In the genomic region with DNA sequence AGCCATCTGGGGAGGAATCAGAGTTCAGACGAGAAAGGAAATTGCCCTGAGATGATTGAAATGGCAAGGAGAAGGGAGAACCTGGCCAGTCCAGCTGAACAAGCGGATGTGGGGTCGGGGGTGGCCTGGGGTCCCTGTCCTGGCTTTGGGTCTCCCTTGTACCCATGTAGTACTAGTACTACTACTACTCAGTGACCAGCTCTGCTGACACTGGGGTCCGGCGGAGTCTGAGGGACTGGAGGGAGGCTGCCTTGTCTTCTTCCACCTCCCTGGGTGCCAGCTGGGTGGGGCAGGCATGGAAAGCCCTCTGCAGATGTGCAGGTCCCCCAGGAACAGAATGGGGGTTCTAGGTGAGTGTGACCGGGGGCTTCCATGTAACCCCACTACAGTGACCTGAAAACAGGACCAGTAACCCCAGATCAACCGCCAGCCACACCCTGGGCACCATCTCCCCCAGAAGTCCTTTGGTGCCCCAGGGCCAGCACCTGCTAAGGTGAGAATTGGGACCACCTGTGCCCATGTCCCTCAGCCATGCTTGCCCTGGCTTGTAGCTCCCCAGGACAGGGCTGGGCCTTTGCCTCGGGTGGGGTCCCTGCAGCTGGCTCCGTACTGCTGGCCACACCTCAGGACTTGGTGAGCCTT, we compare ENCODE assay signal across 18 cellular contexts.
DNase-seq lines count a peak whose midpoint lies in the region; ATAC-seq, FAIRE-seq and TF ChIP-seq lines count a peak whose summit lies in the region.
"Had no signal": no experiment of that assay in that cellular context is flagged by ENCODE, and none has a peak within 500 bp of the region (broad histone marks: within the 10 kb centered on the region; RNA-seq: fewer than 3 reads in every experiment).

No MANE protein-coding gene starts in this region.

- peak overlapping the region; percentile 53 for H2AFZ ChIP-seq in keratinocyte (ENCODE audit: control insufficient read depth, low read length)

- H4K20me1 ChIP-seq in BLaER1 treated with 17β-estradiol and CSF1 and Interleukin-3, amounts not matched to agents 10 nM and 100 nM, result peaks cover 0 to 34% (median 0%) of the 10 kb centered on the region in 11 experiments; a peak in 2 of 22 replicates
- no peaks in the 10 kb centered on the region for H4K20me1 ChIP-seq in keratinocyte (ENCODE audit: control insufficient read depth, extremely low read depth, insufficient read depth, low read length)

- H3K79me2 ChIP-seq in keratinocyte (ENCODE audit: control insufficient read depth, insufficient read depth, low read length), result no peaks in the 10 kb centered on the region

- peaks cover 0 to 60% (median 0%) of the 10 kb centered on the region in 11 experiments; a peak in 6 of 22 replicates for H3K27me3 ChIP-seq in BLaER1 treated with 17β-estradiol and CSF1 and Interleukin-3, amounts not matched to agents 10 nM and 100 nM
- H3K27me3 ChIP-seq in RWPE2 (ENCODE audit: insufficient read depth, poor library complexity, severe bottlenecking) (no peaks in the 10 kb centered on the region), keratinocyte (ENCODE audit: control insufficient read depth, extremely low read depth, insufficient read depth, low read length) (peaks cover 13% of the 10 kb centered on the region), skeletal muscle satellite cell (ENCODE audit: control insufficient read depth, insufficient read depth, low read length) (no peaks in the 10 kb centered on the region)
- H3K27me3 ChIP-seq: upper lobe of left lung had no signal

- dilution Hi-C loops in keratinocyte (cut with MboI; ENCODE audit: extremely low pct_ligation_motif_present, low sequenced_read_pairs), result no loop called here

- peak overlapping the region; percentile 76 to 98 (median 96) for H3K4me2 ChIP-seq in BLaER1 treated with 17β-estradiol and CSF1 and Interleukin-3, amounts not matched to agents 10 nM and 100 nM
- H3K4me2 ChIP-seq in keratinocyte (ENCODE audit: control insufficient read depth, extremely low read depth, insufficient read depth, low read depth, low read length) (peak overlapping the region; percentile 48), skeletal muscle satellite cell (ENCODE audit: low read length) (peak overlapping the region; percentile 32)
- H3K4me2 ChIP-seq: KMS-11 had no signal

- TF ChIP-seq CTCF in RWPE2 (IDR thresholded peaks at IDR 0.05; ENCODE audit: poor library complexity, severe bottlenecking), result no peak
- TF ChIP-seq CTCF in keratinocyte (optimal IDR thresholded peaks at IDR 0.05 in 1 of 3, IDR thresholded peaks at IDR 0.05 in 1 of 3, conservative IDR thresholded peaks at IDR 0.05 in 1 of 3; ENCODE audit: extremely low read depth in 1 of 3, insufficient read depth in 2 of 3, low read length in 3 of 3), result no peak

- no peaks in the 10 kb centered on the region for H3K36me3 ChIP-seq in BLaER1 treated with 17β-estradiol and CSF1 and Interleukin-3, amounts not matched to agents 10 nM and 100 nM
- H3K36me3 ChIP-seq in RWPE2 (ENCODE audit: low read depth), result no peaks in the 10 kb centered on the region
- no peaks in the 10 kb centered on the region for H3K36me3 ChIP-seq in keratinocyte (ENCODE audit: control insufficient read depth in 2 of 2, extremely low read depth in 1 of 2, insufficient read depth in 2 of 2, low read length in 2 of 2)
- no peaks in the 10 kb centered on the region for H3K36me3 ChIP-seq in skeletal muscle satellite cell (ENCODE audit: insufficient read depth, low read length)
- H3K36me3 ChIP-seq: upper lobe of left lung had no signal

- peak overlapping the region in 9 of 11 experiments; percentile 69 to 88 (median 79); a peak in 18 of 22 replicates for H3K27ac ChIP-seq in BLaER1 treated with 17β-estradiol and CSF1 and Interleukin-3, amounts not matched to agents 10 nM and 100 nM
- H3K27ac ChIP-seq in RWPE2 (ENCODE audit: poor library complexity, severe bottlenecking) (peak overlapping the region; percentile 74), keratinocyte (ENCODE audit: control insufficient read depth, insufficient read depth, low read length) (no peak overlapping the region)
- H3K27ac ChIP-seq: KMS-11 had no signal

- H3K9me3 ChIP-seq in BLaER1 treated with 17β-estradiol and CSF1 and Interleukin-3, amounts not matched to agents 10 nM and 100 nM (replicated peaks in 1 of 11), result peaks cover 0 to 10% (median 6%) of the 10 kb centered on the region in 11 experiments; a peak in 12 of 22 replicates
- H3K9me3 ChIP-seq in RWPE2 (ENCODE audit: severe bottlenecking) (no peaks in the 10 kb centered on the region), keratinocyte (ENCODE audit: control insufficient read depth, low read depth, low read length) (no peaks in the 10 kb centered on the region), skeletal muscle satellite cell (replicated peaks; ENCODE audit: low read length) (no peaks in the 10 kb centered on the region)
- H3K9me3 ChIP-seq: upper lobe of left lung had no signal

- no peak for ATAC-seq in RWPE2 (ENCODE audit: low read depth)
- no peak for ATAC-seq in GM19463 (IDR thresholded peaks at IDR 0.05; ENCODE audit: unreplicated experiment)
- no peak for ATAC-seq in GM21360 (IDR thresholded peaks at IDR 0.05; ENCODE audit: unreplicated experiment)
- ATAC-seq: esophagus mucosa had no signal

- FAIRE-seq in keratinocyte (lab: Jason Lieb, UNC), result no peak

- H3K4me1 ChIP-seq in BLaER1 treated with 17β-estradiol and CSF1 and Interleukin-3, amounts not matched to agents 10 nM and 100 nM, result peaks cover 47 to 92% (median 87%) of the 10 kb centered on the region in 10 experiments
- H3K4me1 ChIP-seq in RWPE2 (ENCODE audit: insufficient read depth, poor library complexity, severe bottlenecking) (peaks cover 14% of the 10 kb centered on the region), keratinocyte (ENCODE audit: control insufficient read depth, extremely low read depth, insufficient read depth, low read length) (peaks cover 25% of the 10 kb centered on the region), skeletal muscle satellite cell (ENCODE audit: control insufficient read depth, insufficient read depth, low read length) (peaks cover 38% of the 10 kb centered on the region)

- H3K9me1 ChIP-seq in keratinocyte (ENCODE audit: control insufficient read depth, extremely low read depth, insufficient read depth, low read length), result no peaks in the 10 kb centered on the region

- peak overlapping the region in 9 of 11 experiments; percentile 48 to 76 (median 66); a peak in 19 of 22 replicates for H3K9ac ChIP-seq in BLaER1 treated with 17β-estradiol and CSF1 and Interleukin-3, amounts not matched to agents 10 nM and 100 nM
- H3K9ac ChIP-seq in keratinocyte (ENCODE audit: control insufficient read depth, extremely low read depth, insufficient read depth, low read length) (no peak overlapping the region), skeletal muscle satellite cell (ENCODE audit: low read depth, low read length) (peak overlapping the region; percentile 61)
- H3K9ac ChIP-seq: KMS-11 had no signal

- no peak for DNase-seq in RWPE2 (ENCODE audit: low spot score)
- no peak for DNase-seq in keratinocyte (ENCODE audit: low read depth, low spot score)
- DNase-seq in glomerular visceral epithelial cell (ENCODE audit: extremely low spot score), result no peak
- no peak for DNase-seq in islet precursor cell
- DNase-seq: activated CD4-positive, CD25-positive, alpha-beta regulatory T cell treated with anti-CD3 and anti-CD28 coated beads, Interleukin-2, amount 50 U/mL, for 72 hours; glutamatergic neuron; NCI-H1048; NCI-H2081 treated with DMSO at 0.1 percent for 48 hours; NCI-H524; SHP77 treated with DMSO at 0.1 percent for 48 hours; stimulated activated naive CD4-positive, alpha-beta T cell treated with Interleukin-2 at 50 U/mL for 16 hours had no signal

- peak overlapping the region in 5 of 10 experiments; percentile 1 to 26 (median 21); a peak in 4 of 20 replicates for H3K4me3 ChIP-seq in BLaER1 treated with 17β-estradiol and CSF1 and Interleukin-3, amounts not matched to agents 10 nM and 100 nM
- H3K4me3 ChIP-seq in RWPE2 (ENCODE audit: severe bottlenecking) (no peak overlapping the region), keratinocyte (ENCODE audit: control insufficient read depth in 2 of 3, extremely low read depth in 1 of 3, insufficient read depth in 2 of 3, low read depth in 1 of 3, low read length in 3 of 3) (no peak overlapping the region), skeletal muscle satellite cell (ENCODE audit: low read length) (no peak overlapping the region)
- H3K4me3 ChIP-seq: upper lobe of left lung had no signal

Comparison
In these comparisons a context has a peak if more than half of its experiments do, and no peak if none do; other contexts are left out.
1. H3K4me2 ChIP-seq: peak in every context shown above with its lines; median percentile 96 in BLaER1 treated with 17β-estradiol and CSF1 and Interleukin-3, amounts not matched to agents 10 nM and 100 nM; 48 in keratinocyte; 32 in skeletal muscle satellite cell.